Comparison of ENCODE assay signal across 1 cellular context in genomic region chr19:15120135-15121026, GRCh38.
A peak's percentile ranks its signal among the peaks of the same experiment; 100 is the strongest.
TF ChIP-seq lines count a peak whose summit lies in the region.

No MANE protein-coding gene starts in this region.

TF ChIP-seq in K562, 482 proteins besides CTCF, POLR2A, EP300 and RAD21:
- no peak for TF ChIP-seq HINFP (tag; conservative IDR thresholded peaks at IDR 0.05; ENCODE audit: low read depth)
- peak; percentile 28; the same call in 1 of the 2 replicates for TF ChIP-seq PKNOX1 (IDR thresholded peaks at IDR 0.05)
- no peak for TF ChIP-seq ZFP36 (IDR thresholded peaks at IDR 0.05; ENCODE audit: low read depth, low read length, partially characterized antibody)
- no peak for TF ChIP-seq SIRT6 (IDR thresholded peaks at IDR 0.05; ENCODE audit: low read depth, low read length)
- no peak for TF ChIP-seq ZBTB40 (IDR thresholded peaks at IDR 0.05)
- TF ChIP-seq ZBTB40 (CRISPR knock-in tag; IDR thresholded peaks at IDR 0.05), result no peak
- peak; percentile 61 for TF ChIP-seq CTCFL (IDR thresholded peaks at IDR 0.05; ENCODE audit: borderline replicate concordance, insufficient read depth, low read depth, low read length, poor library complexity, severe bottlenecking)
